Comparison of ENCODE assay signal across 9 cellular contexts in the genomic region with DNA sequence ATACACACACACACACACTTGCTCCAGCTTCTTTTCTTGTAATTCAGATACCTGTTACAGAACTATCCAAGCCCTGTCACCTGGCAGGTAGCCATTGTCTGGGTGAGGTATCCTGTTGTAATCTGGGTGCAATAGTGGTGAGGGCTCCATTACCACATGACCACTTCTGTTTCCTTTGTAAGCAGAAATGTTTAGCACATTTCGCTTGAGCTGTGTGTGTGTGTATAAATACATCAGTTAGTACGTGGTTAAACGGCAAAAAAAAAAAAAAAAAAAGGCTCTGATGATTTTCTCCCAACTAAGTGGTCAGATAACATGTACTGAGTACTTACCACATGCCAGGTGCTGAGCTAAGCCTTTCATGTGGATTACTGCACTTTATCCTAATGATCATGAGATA.
DNase-seq lines count a peak whose midpoint lies in the region; ATAC-seq lines count a peak whose summit lies in the region.
"Had no signal": no experiment of that assay in that cellular context is flagged by ENCODE, and none has a peak within 500 bp of the region (broad histone marks: within the 10 kb centered on the region; RNA-seq: fewer than 3 reads in every experiment).

No MANE protein-coding gene starts in this region.

- ATAC-seq in activated T-helper 17 cell treated with anti-CD3 and anti-CD28 coated beads, Interleukin-2, amount 50 U/mL, for 72 hours (replicated peaks), result peak; percentile 47
- peak; percentile 80 to 83 for ATAC-seq in natural killer cell treated with Interleukin-12 subunit alpha and Interleukin-12 subunit beta and Interleukin-15 and Interleukin-18, amount 100 ng/mL, for 72 hours

- no peaks in the 10 kb centered on the region for H3K36me3 Mint-ChIP-seq in activated T-helper 17 cell treated with anti-CD3 and anti-CD28 coated beads, Interleukin-2, amount 50 U/mL, for 72 hours (ENCODE audit: low read depth)
- H3K36me3 Mint-ChIP-seq in natural killer cell treated with Interleukin-12 subunit alpha and Interleukin-12 subunit beta and Interleukin-15 and Interleukin-18, amount 100 ng/mL, for 72 hours, result peaks cover 4% of the 10 kb centered on the region

- peak overlapping the region; percentile 50 for H3K27ac Mint-ChIP-seq in activated T-helper 17 cell treated with anti-CD3 and anti-CD28 coated beads, Interleukin-2, amount 50 U/mL, for 72 hours
- peak overlapping the region; percentile 87 to 95 for H3K27ac Mint-ChIP-seq in natural killer cell treated with Interleukin-12 subunit alpha and Interleukin-12 subunit beta and Interleukin-15 and Interleukin-18, amount 100 ng/mL, for 72 hours

- H3K9me3 Mint-ChIP-seq in activated T-helper 17 cell treated with anti-CD3 and anti-CD28 coated beads, Interleukin-2, amount 50 U/mL, for 72 hours, result no peaks in the 10 kb centered on the region
- peaks cover 5% of the 10 kb centered on the region for H3K9me3 Mint-ChIP-seq in natural killer cell treated with Interleukin-12 subunit alpha and Interleukin-12 subunit beta and Interleukin-15 and Interleukin-18, amount 100 ng/mL, for 72 hours

- DNase-seq in NK-92 treated with Interleukin-12 subunit alpha and Interleukin-12 subunit beta, amount 100 ng/mL, for 24 hours (lab: John Stamatoyannopoulos, UW), result peak; percentile 28
- DNase-seq in NK-92 (lab: John Stamatoyannopoulos, UW; ENCODE audit: unreplicated experiment) (no peak), NCI-H1105 treated with DMSO at 0.1 percent for 48 hours (lab: John Stamatoyannopoulos, UW) (peak; percentile 69), HT-29 (ENCODE audit: low spot score) (no peak), CD1c-positive myeloid dendritic cell (ENCODE audit: extremely low spot score) (no peak), NCI-H446 treated with DMSO at 0.1 percent for 48 hours (lab: John Stamatoyannopoulos, UW) (no peak)
- DNase-seq in natural killer cell treated with Interleukin-12 subunit alpha and Interleukin-12 subunit beta and Interleukin-15 and Interleukin-18, amount 100 ng/mL, for 72 hours (ENCODE audit: low spot score), result peak; percentile 70
- DNase-seq: midbrain had no signal

- H3K4me3 Mint-ChIP-seq in activated T-helper 17 cell treated with anti-CD3 and anti-CD28 coated beads, Interleukin-2, amount 50 U/mL, for 72 hours, result peak overlapping the region; percentile 41
- H3K4me3 Mint-ChIP-seq in natural killer cell treated with Interleukin-12 subunit alpha and Interleukin-12 subunit beta and Interleukin-15 and Interleukin-18, amount 100 ng/mL, for 72 hours, result peak overlapping the region; percentile 63

- peaks cover 22% of the 10 kb centered on the region for H3K4me1 Mint-ChIP-seq in activated T-helper 17 cell treated with anti-CD3 and anti-CD28 coated beads, Interleukin-2, amount 50 U/mL, for 72 hours
- peaks cover 41 to 44% of the 10 kb centered on the region in 2 donors for H3K4me1 Mint-ChIP-seq in natural killer cell treated with Interleukin-12 subunit alpha and Interleukin-12 subunit beta and Interleukin-15 and Interleukin-18, amount 100 ng/mL, for 72 hours (ENCODE audit: low read depth in 2 of 2)

- H3K27me3 Mint-ChIP-seq in activated T-helper 17 cell treated with anti-CD3 and anti-CD28 coated beads, Interleukin-2, amount 50 U/mL, for 72 hours, result no peaks in the 10 kb centered on the region
- no peaks in the 10 kb centered on the region for H3K27me3 Mint-ChIP-seq in natural killer cell treated with Interleukin-12 subunit alpha and Interleukin-12 subunit beta and Interleukin-15 and Interleukin-18, amount 100 ng/mL, for 72 hours

Comparison
In these comparisons a context has a peak if more than half of its experiments do, and no peak if none do; other contexts are left out.
1. DNase-seq: peak in NK-92 treated with Interleukin-12 subunit alpha and Interleukin-12 subunit beta, amount 100 ng/mL, for 24 hours (single experiment), NCI-H1105 treated with DMSO at 0.1 percent for 48 hours (single experiment) and natural killer cell treated with Interleukin-12 subunit alpha and Interleukin-12 subunit beta and Interleukin-15 and Interleukin-18, amount 100 ng/mL, for 72 hours (single experiment); none in NK-92 (single experiment), HT-29 (single experiment), CD1c-positive myeloid dendritic cell (single experiment) and NCI-H446 treated with DMSO at 0.1 percent for 48 hours (single experiment).